27 cellular contexts compared by ENCODE assay signal in genomic region chr6:166724576-166724975, GRCh38.
DNase-seq lines count a peak whose midpoint lies in the region; ATAC-seq, FAIRE-seq and TF ChIP-seq lines count a peak whose summit lies in the region.
"Had no signal": no experiment of that assay in that cellular context is flagged by ENCODE, and none has a peak within 500 bp of the region (broad histone marks: within the 10 kb centered on the region; RNA-seq: fewer than 3 reads in every experiment).

No MANE protein-coding gene starts in this region.

- ATAC-seq in foreskin keratinocyte = peak; percentile 51
- ATAC-seq: K562 had no signal

- H3K4me1 ChIP-seq in H1 (replicated peaks in 1 of 4; ENCODE audit: control insufficient read depth in 3 of 4, insufficient read depth in 4 of 4, low read length in 3 of 4) (no peaks in the 10 kb centered on the region; a peak in 2 of 7 replicates), foreskin keratinocyte (peaks cover 19% of the 10 kb centered on the region), hepatocyte (ENCODE audit: insufficient read depth) (peaks cover 4% of the 10 kb centered on the region)

- no peak overlapping the region for H2BK15ac ChIP-seq in H1 (ENCODE audit: low read length)

- no peak overlapping the region for H2BK120ac ChIP-seq in H1 (replicated peaks; ENCODE audit: low read depth, low read length)

- H2BK5ac ChIP-seq in H1 (ENCODE audit: low read depth, low read length) = no peak overlapping the region

- CTCF ChIA-PET in H1 (lab: Charles Lee; ENCODE audit: partially characterized antibody) = interaction anchor here (0.6 to 2.7 kb wide), 6 partner anchors 9 to 163 kb away, joined by 3 to 10 read pairs (median 6); no protein-coding TSS in a partner anchor

- H3K27me3 ChIP-seq in H1 (replicated peaks in 1 of 4; ENCODE audit: control insufficient read depth in 3 of 4, extremely low read depth in 1 of 4, insufficient read depth in 3 of 4, low read length in 3 of 4) = no peaks in the 10 kb centered on the region
- no peaks in the 10 kb centered on the region for H3K27me3 ChIP-seq in foreskin keratinocyte
- peaks cover 2% of the 10 kb centered on the region for H3K27me3 ChIP-seq in hepatocyte
- H3K27me3 ChIP-seq: BE2C had no signal

- no peak overlapping the region for H3K56ac ChIP-seq in H1 (replicated peaks; ENCODE audit: insufficient read length, low read depth, low read length)

- H3K36me3 ChIP-seq in H1 (ENCODE audit: control insufficient read depth in 2 of 4, insufficient read depth in 4 of 4, low read length in 3 of 4) = no peaks in the 10 kb centered on the region
- H3K36me3 ChIP-seq in hepatocyte (replicated peaks; ENCODE audit: insufficient read depth, low read depth) = no peaks in the 10 kb centered on the region
- H3K36me3 ChIP-seq: BE2C had no signal

- H3K14ac ChIP-seq in H1 (ENCODE audit: insufficient read length) = no peak overlapping the region

- DNase-seq in AG09309 (ENCODE audit: low read depth) (peak; percentile 48), HS-5 (ENCODE audit: low read depth) (peak; percentile 20), H1 (ENCODE audit: low read depth in 1 of 2, low spot score in 2 of 2) (no peak), foreskin keratinocyte (peak; percentile 30 to 45), kidney tubule cell (ENCODE audit: low spot score) (no peak), NCI-H82 (lab: John Stamatoyannopoulos, UW) (no peak), hepatocyte (ENCODE audit: low spot score) (no peak)
- no peak for DNase-seq in NK-92 treated with Interleukin-12 subunit alpha and Interleukin-12 subunit beta, amount 100 ng/mL, for 24 hours (lab: John Stamatoyannopoulos, UW)
- DNase-seq: BE2C, Calu3, DMS79 treated with DMSO at 0.1 percent for 48 hours, H7, Kasumi-1, NCI-H1092 treated with DMSO at 0.1 percent for 48 hours, NCI-H1436, NCI-H187 treated with DMSO at 0.1 percent for 48 hours, NCI-H2171 treated with DMSO at 0.1 percent for 48 hours, NCI-H345, NCI-H524, NCI-H748 treated with DMSO at 0.1 percent for 48 hours, RPMI8226, SHP77, SW 1271 had no signal

- H3K79me2 ChIP-seq in H1 (ENCODE audit: control insufficient read depth in 1 of 2, insufficient read depth in 2 of 2, low read length in 2 of 2) (no peaks in the 10 kb centered on the region), hepatocyte (no peaks in the 10 kb centered on the region)

- no peaks in the 10 kb centered on the region for H3K9me2 ChIP-seq in hepatocyte (replicated peaks; ENCODE audit: insufficient read depth)

- FAIRE-seq in H1 (lab: Jason Lieb, UNC) = no peak
- FAIRE-seq: GM19239, HTR-8/SVneo, K562 had no signal

- H2AK5ac ChIP-seq in H1 (ENCODE audit: low read depth, low read length) = no peak overlapping the region

- WGBS in H1 (ENCODE audit: extremely low coverage in 1 of 2, insufficient coverage in 1 of 2, insufficient read length in 1 of 2, insufficient replicate concordance in 2 of 2, low coverage in 1 of 2, low lambda C conversion rate in 2 of 2, missing lambda C conversion rate in 1 of 2), 2 experiments = 86% methylated on average over 8 of the region's 8 CpGs; no CpG with 5 or more reads in 1 of the 2 experiments
- WGBS in hepatocyte (ENCODE audit: low lambda C conversion rate, missing lambda C conversion rate) = 65% methylated on average over 8 of the region's 8 CpGs

- no peak overlapping the region for H2AFZ ChIP-seq in H1 (ENCODE audit: low read length)
- no peak overlapping the region for H2AFZ ChIP-seq in hepatocyte

- H3K4me3 ChIP-seq in AG09309 (ENCODE audit: control insufficient read depth, low read depth, low read length) = no peak overlapping the region
- no peak overlapping the region for H3K4me3 ChIP-seq in H1 (ENCODE audit: extremely low read depth in 1 of 4, insufficient read depth in 2 of 4, low read depth in 3 of 4, low read length in 4 of 4)
- H3K4me3 ChIP-seq in hepatocyte = no peak overlapping the region
- H3K4me3 ChIP-seq: K562 had no signal

- POLR2A ChIA-PET in H1 (lab: Charles Lee; ENCODE audit: partially characterized antibody) = no interaction called here

- H3K27ac ChIP-seq in H1 (ENCODE audit: low read depth, low read length) (no peak overlapping the region), foreskin keratinocyte (no peak overlapping the region), hepatocyte (no peak overlapping the region)
- H3K27ac ChIP-seq: 22Rv1 had no signal

- TF ChIP-seq EP300 in H1 (IDR thresholded peaks at IDR 0.05; ENCODE audit: borderline replicate concordance in 1 of 2, low read depth in 2 of 2, low read length in 2 of 2) = no peak

- TF ChIP-seq POLR2A in H1 (IDR thresholded peaks at IDR 0.05; ENCODE audit: control extremely low read depth in 1 of 2, low read depth in 2 of 2, low read length in 2 of 2) = no peak

- no peak overlapping the region for H3K18ac ChIP-seq in H1 (ENCODE audit: extremely low read depth, low read length)

- peak overlapping the region; percentile 36 for H4K91ac ChIP-seq in H1 (replicated peaks; ENCODE audit: insufficient read length, low read length)

- H3K9ac ChIP-seq in H1 (replicated peaks in 1 of 4; ENCODE audit: extremely low read depth in 1 of 4, low read depth in 3 of 4, low read length in 3 of 4) = no peak overlapping the region

- no peak overlapping the region for H3K4ac ChIP-seq in H1 (replicated peaks; ENCODE audit: insufficient read length, low read depth, low read length)

- TF ChIP-seq CTCF in AG09309 (IDR thresholded peaks at IDR 0.05; ENCODE audit: control insufficient read depth, insufficient read depth, low read depth, low read length, missing control alignments) (no peak), H1 (IDR thresholded peaks at IDR 0.05; ENCODE audit: control extremely low read depth in 1 of 3, insufficient read depth in 1 of 3, low read depth in 1 of 3, low read length in 3 of 3) (no peak), foreskin keratinocyte (conservative IDR thresholded peaks at IDR 0.05) (no peak), hepatocyte (IDR thresholded peaks at IDR 0.05; ENCODE audit: poor library complexity) (no peak)

- H2BK12ac ChIP-seq in H1 (ENCODE audit: low read depth, low read length) = no peak overlapping the region

- H4K5ac ChIP-seq in H1 (ENCODE audit: insufficient read length, low read depth, low read length) = no peak overlapping the region

- H3K9me3 ChIP-seq in H1 (ENCODE audit: insufficient read depth in 2 of 2, low read depth in 1 of 2, low read length in 1 of 2) (no peaks in the 10 kb centered on the region), hepatocyte (ENCODE audit: low read depth) (no peaks in the 10 kb centered on the region)
- H3K9me3 ChIP-seq: BE2C had no signal

- H4K8ac ChIP-seq in H1 (ENCODE audit: extremely low read depth, insufficient read depth, low read length) = no peak overlapping the region; the same call in 1 of the 2 replicates

- H2BK20ac ChIP-seq in H1 (ENCODE audit: low read length) = no peak overlapping the region

- no peak for TF ChIP-seq RAD21 in H1 (IDR thresholded peaks at IDR 0.05 in 1 of 2, conservative IDR thresholded peaks at IDR 0.05 in 1 of 2; ENCODE audit: low read depth in 2 of 2, low read length in 2 of 2)

- no peaks in the 10 kb centered on the region for H3K23me2 ChIP-seq in H1 (ENCODE audit: low read depth, low read length)

- no peak overlapping the region for H3K23ac ChIP-seq in H1 (ENCODE audit: insufficient read length)

- H4K20me1 ChIP-seq in H1 (replicated peaks in 1 of 2; ENCODE audit: control insufficient read depth in 1 of 2, insufficient read depth in 2 of 2, low read length in 2 of 2) = no peaks in the 10 kb centered on the region
- no peaks in the 10 kb centered on the region for H4K20me1 ChIP-seq in hepatocyte (ENCODE audit: insufficient read depth, poor library complexity, severe bottlenecking)

- H3K4me2 ChIP-seq in H1 (ENCODE audit: insufficient read depth in 1 of 2, low read depth in 2 of 2, low read length in 2 of 2) = no peak overlapping the region
- no peak overlapping the region for H3K4me2 ChIP-seq in hepatocyte

- H3K79me1 ChIP-seq in H1 (ENCODE audit: low read depth, low read length) = 0 out of 2 replicates have a peak, but pooled peaks cover 2% of the 10 kb centered on the region

Comparison
In these comparisons a context has a peak if more than half of its experiments do, and no peak if none do; other contexts are left out.
1. DNase-seq: peak in AG09309 (single experiment), HS-5 (single experiment) and foreskin keratinocyte (2 of 2); none in H1 (0 of 2), kidney tubule cell (single experiment), NCI-H82 (single experiment), hepatocyte (single experiment) and NK-92 treated with Interleukin-12 subunit alpha and Interleukin-12 subunit beta, amount 100 ng/mL, for 24 hours (single experiment).